In the genomic region with DNA sequence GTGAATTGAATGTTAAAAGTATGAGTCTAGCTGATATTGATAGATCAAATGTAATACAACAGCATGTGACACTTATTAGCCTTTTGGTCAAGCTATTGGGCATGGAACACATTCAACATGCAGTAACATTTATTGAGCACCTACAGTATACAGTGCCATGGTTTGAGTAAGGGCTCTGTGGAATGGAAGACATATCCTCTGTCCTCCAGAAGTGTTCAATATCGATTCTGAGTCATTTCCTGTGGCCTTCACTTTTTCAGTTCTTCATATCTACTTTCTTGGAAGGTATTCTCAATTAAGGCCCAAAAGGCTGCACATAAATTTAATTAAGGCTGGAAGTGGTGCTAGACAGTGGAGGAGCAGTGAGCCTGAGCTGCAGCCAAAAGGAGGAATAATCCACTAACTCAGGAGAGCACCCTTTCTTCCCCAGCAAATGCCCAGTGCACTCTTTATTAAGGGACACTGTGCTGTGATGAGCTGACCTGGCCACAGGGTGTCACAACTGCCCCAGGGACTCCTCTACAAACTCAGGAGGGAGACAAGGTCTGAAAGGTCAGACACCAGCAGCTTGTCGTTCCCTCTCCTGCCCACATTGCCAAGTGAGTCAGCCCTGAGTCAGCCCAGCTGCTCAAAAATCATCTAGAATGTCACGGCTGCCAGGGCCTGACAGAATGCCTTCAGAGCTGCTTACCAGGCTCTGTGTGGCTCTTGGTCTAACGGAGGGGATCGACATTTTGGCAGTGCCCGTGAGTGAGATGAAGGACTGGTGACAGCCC, we compare ENCODE assay signal across 8 cellular contexts.
DNase-seq lines count a peak whose midpoint lies in the region; ATAC-seq and TF ChIP-seq lines count a peak whose summit lies in the region.

No MANE protein-coding gene starts in this region.

- H3K4me3 ChIP-seq in AG10803 (ENCODE audit: low read length): no peak overlapping the region
- no peak overlapping the region for H3K4me3 ChIP-seq in aorta (ENCODE audit: low read length in 2 of 2)

- peaks cover 0 to 1% of the 10 kb centered on the region in 2 donors for H3K4me1 ChIP-seq in aorta (ENCODE audit: control insufficient read depth in 1 of 2, insufficient read depth in 2 of 2, low read length in 2 of 2)

- peak overlapping the region; percentile 80 for H3K27ac Mint-ChIP-seq in activated T-helper 2 cell treated with anti-CD3 and anti-CD28 coated beads, Interferon-gamma antibody, Interleukin-2, Interleukin-4, amounts not matched to agents 10 μg/mL and 5 μg/mL and 100 μg/mL, durations not matched to agents 14 hours and 24 hours and 36 hours

- H3K9me3 ChIP-seq in aorta (ENCODE audit: control insufficient read depth, low read length): peaks cover 2% of the 10 kb centered on the region

- H3K9me3 Mint-ChIP-seq in activated T-helper 2 cell treated with anti-CD3 and anti-CD28 coated beads, Interferon-gamma antibody, Interleukin-2, Interleukin-4, amounts not matched to agents 10 μg/mL and 5 μg/mL and 100 μg/mL, durations not matched to agents 14 hours and 24 hours and 36 hours: no peaks in the 10 kb centered on the region

- ATAC-seq in HG02885 (IDR thresholded peaks at IDR 0.05; ENCODE audit: poor library complexity, unreplicated experiment) (peak; percentile 55), aorta (ENCODE audit: low FRiP score) (peak; percentile 64)

- no peaks in the 10 kb centered on the region for H3K36me3 Mint-ChIP-seq in activated T-helper 2 cell treated with anti-CD3 and anti-CD28 coated beads, Interferon-gamma antibody, Interleukin-2, Interleukin-4, amounts not matched to agents 10 μg/mL and 5 μg/mL and 100 μg/mL, durations not matched to agents 14 hours and 24 hours and 36 hours (ENCODE audit: low read depth)

- no peaks in the 10 kb centered on the region for H3K36me3 ChIP-seq in aorta (ENCODE audit: control insufficient read depth in 1 of 2, insufficient read depth in 2 of 2, low read length in 1 of 2)

- TF ChIP-seq CTCF in AG10803 (conservative IDR thresholded peaks at IDR 0.05; ENCODE audit: low read length): peak; percentile 59

- no peaks in the 10 kb centered on the region for H3K27me3 Mint-ChIP-seq in activated T-helper 2 cell treated with anti-CD3 and anti-CD28 coated beads, Interferon-gamma antibody, Interleukin-2, Interleukin-4, amounts not matched to agents 10 μg/mL and 5 μg/mL and 100 μg/mL, durations not matched to agents 14 hours and 24 hours and 36 hours (ENCODE audit: low read depth)

- DNase-seq in AG10803 (ENCODE audit: low read depth) (peak; percentile 86), RPMI7951 (ENCODE audit: low read depth) (peak; percentile 99), glomerular visceral epithelial cell (ENCODE audit: extremely low spot score) (peak; percentile 95), pulmonary artery endothelial cell (ENCODE audit: low read depth, low spot score) (peak; percentile 54), aorta (peak; percentile 78 to 81), NCI-H2227 treated with DMSO at 0.1 percent for 48 hours (lab: John Stamatoyannopoulos, UW) (no peak)
- peak; percentile 65 for DNase-seq in activated T-helper 2 cell treated with anti-CD3 and anti-CD28 coated beads, Interferon-gamma antibody, Interleukin-2, Interleukin-4, amounts not matched to agents 10 μg/mL and 5 μg/mL and 100 μg/mL, durations not matched to agents 14 hours and 24 hours and 36 hours (ENCODE audit: low spot score)

- 15 to 16% methylated on average over 6 of the region's 6 CpGs for WGBS in aorta, 2 donors

- intact Hi-C loops in activated T-helper 2 cell treated with anti-CD3 and anti-CD28 coated beads, Interferon-gamma antibody, Interleukin-2, Interleukin-4, amounts not matched to agents 10 μg/mL and 5 μg/mL and 100 μg/mL, durations not matched to agents 14 hours and 24 hours and 36 hours (cut with micrococcal nuclease): loop anchor here (1.0 to 5.0 kb wide), 8 partner anchors 8 to 1623 kb away; no protein-coding TSS in a partner anchor
- intact Hi-C loops in aorta (cut with DNase I): no loop called here

- no peak overlapping the region for H3K27ac ChIP-seq in aorta (ENCODE audit: low read depth in 1 of 2, low read length in 2 of 2)

- no peaks in the 10 kb centered on the region for H3K27me3 ChIP-seq in aorta (ENCODE audit: control insufficient read depth in 1 of 2, insufficient read depth in 2 of 2, low read length in 1 of 2)

- peaks cover 58% of the 10 kb centered on the region for H3K4me1 Mint-ChIP-seq in activated T-helper 2 cell treated with anti-CD3 and anti-CD28 coated beads, Interferon-gamma antibody, Interleukin-2, Interleukin-4, amounts not matched to agents 10 μg/mL and 5 μg/mL and 100 μg/mL, durations not matched to agents 14 hours and 24 hours and 36 hours (ENCODE audit: low read depth)

- H3K4me3 Mint-ChIP-seq in activated T-helper 2 cell treated with anti-CD3 and anti-CD28 coated beads, Interferon-gamma antibody, Interleukin-2, Interleukin-4, amounts not matched to agents 10 μg/mL and 5 μg/mL and 100 μg/mL, durations not matched to agents 14 hours and 24 hours and 36 hours (ENCODE audit: low read depth): peak overlapping the region; percentile 33
